In genomic region chr3:66270314-66270713, GRCh38 we compare ENCODE assay signal across 18 cellular contexts. TPM values are rescaled to one million over a fixed set of nuclear protein-coding genes. Genes with fewer than 3 reads are reported as not detected.
A peak's percentile ranks its signal among the peaks of the same experiment; 100 is the strongest.
DNase-seq lines count a peak whose midpoint lies in the region; FAIRE-seq and TF ChIP-seq lines count a peak whose summit lies in the region.
"Had no signal": no experiment of that assay in that cellular context is flagged by ENCODE, and none has a peak within 500 bp of the region (broad histone marks: within the 10 kb centered on the region; RNA-seq: fewer than 3 reads in every experiment).

No MANE protein-coding gene starts in this region.

- CTCF ChIA-PET in endothelial cell of umbilical vein (lab: Charles Lee), result interaction anchor here (0.6 to 4.9 kb wide), 7 partner anchors 16 to 553 kb away, joined by 3 to 30 read pairs (median 4); no protein-coding TSS in a partner anchor

- intact Hi-C loops in endothelial cell of umbilical vein (cut with micrococcal nuclease), result no loop called here

- H3K4me2 ChIP-seq in endothelial cell of umbilical vein (ENCODE audit: insufficient read depth, low read length), result no peak overlapping the region
- H3K4me2 ChIP-seq: A549; BLaER1 treated with 17β-estradiol and CSF1 and Interleukin-3, amounts not matched to agents 10 nM and 100 nM had no signal

- peak overlapping the region; percentile 98 for H3K27ac ChIP-seq in SJCRH30
- H3K27ac ChIP-seq in endothelial cell of umbilical vein (ENCODE audit: insufficient read depth, low read depth, low read length), result no peak overlapping the region
- H3K27ac ChIP-seq: A549; BLaER1 treated with 17β-estradiol and CSF1 and Interleukin-3, amounts not matched to agents 10 nM and 100 nM; GM23248 had no signal

- DNase-seq in EH (ENCODE audit: low read depth) (peak; percentile 26), SJCRH30 (peak in 1 of 2 experiments; percentile 49), endothelial cell of umbilical vein (ENCODE audit: low read depth, low spot score) (no peak), AML-193 (lab: John Stamatoyannopoulos, UW) (no peak), DMS79 (lab: John Stamatoyannopoulos, UW) (no peak), NOMO-1 (lab: John Stamatoyannopoulos, UW; ENCODE audit: unreplicated experiment in 2 of 2) (no peak), BE2C (no peak)
- DNase-seq: Calu3; CD4-positive, CD25-positive, alpha-beta regulatory T cell; DMS 273 treated with DMSO at 0.1 percent for 48 hours; EL; GM23248; H7 had no signal

- peak; percentile 40 for FAIRE-seq in endothelial cell of umbilical vein (lab: Jason Lieb, UNC)
- FAIRE-seq in islet of Langerhans (lab: Jason Lieb, UNC), result peak; percentile 74
- FAIRE-seq: A549, G401.6, HepG2 had no signal

- dilution Hi-C loops in endothelial cell of umbilical vein (cut with MboI; ENCODE audit: extremely low pct_ligation_motif_present, low sequenced_read_pairs), result no loop called here

- no peaks in the 10 kb centered on the region for H3K79me2 ChIP-seq in endothelial cell of umbilical vein (ENCODE audit: control insufficient read depth, insufficient read depth, low read length)

- TF ChIP-seq CTCF in endothelial cell of umbilical vein (IDR thresholded peaks at IDR 0.05; ENCODE audit: extremely low read depth in 1 of 2, insufficient read depth in 1 of 2, low read depth in 1 of 2, low read length in 2 of 2), result no peak
- TF ChIP-seq CTCF in BE2C (IDR thresholded peaks at IDR 0.05; ENCODE audit: low read depth, low read length), result no peak

- H4K20me1 ChIP-seq in endothelial cell of umbilical vein (replicated peaks; ENCODE audit: control insufficient read depth, extremely low read depth, insufficient read depth, low read length), result no peaks in the 10 kb centered on the region
- H4K20me1 ChIP-seq: BLaER1 treated with 17β-estradiol and CSF1 and Interleukin-3, amounts not matched to agents 10 nM and 100 nM had no signal

- POLR2A ChIA-PET in endothelial cell of umbilical vein (lab: Charles Lee), result no interaction called here

- H3K9me3 ChIP-seq in SJCRH30 (replicated peaks), result no peaks in the 10 kb centered on the region
- H3K9me3 ChIP-seq in endothelial cell of umbilical vein (replicated peaks; ENCODE audit: control insufficient read depth, insufficient read depth, low read length), result no peaks in the 10 kb centered on the region
- H3K9me3 ChIP-seq in BE2C, result no peaks in the 10 kb centered on the region; the same call in 1 of the 2 replicates
- H3K9me3 ChIP-seq: A549 had no signal

- H3K4me3 ChIP-seq in SJCRH30, result no peak overlapping the region
- no peak overlapping the region for H3K4me3 ChIP-seq in endothelial cell of umbilical vein (replicated peaks in 1 of 3; ENCODE audit: insufficient read depth in 1 of 3, low read depth in 1 of 3, low read length in 3 of 3)
- H3K4me3 ChIP-seq in BE2C (ENCODE audit: low read depth, low read length), result no peak overlapping the region
- H3K4me3 ChIP-seq: A549; BLaER1 treated with 17β-estradiol and CSF1 and Interleukin-3, amounts not matched to agents 10 nM and 100 nM; GM23248 had no signal

- no peaks in the 10 kb centered on the region for H3K27me3 ChIP-seq in SJCRH30
- H3K27me3 ChIP-seq in endothelial cell of umbilical vein (ENCODE audit: control insufficient read depth in 2 of 2, insufficient read depth in 2 of 2, low read length in 2 of 2), result no peaks in the 10 kb centered on the region
- no peaks in the 10 kb centered on the region for H3K27me3 ChIP-seq in BE2C
- H3K27me3 ChIP-seq: BLaER1 treated with 17β-estradiol and CSF1 and Interleukin-3, amounts not matched to agents 10 nM and 100 nM had no signal

- peaks cover 32% of the 10 kb centered on the region for H3K4me1 ChIP-seq in SJCRH30
- H3K4me1 ChIP-seq in endothelial cell of umbilical vein (ENCODE audit: control insufficient read depth, extremely low read depth, insufficient read depth, low read length), result no peaks in the 10 kb centered on the region
- H3K4me1 ChIP-seq in BE2C, result no peaks in the 10 kb centered on the region
- H3K4me1 ChIP-seq: A549 had no signal

- H2AFZ ChIP-seq in endothelial cell of umbilical vein (ENCODE audit: low read depth, low read length), result no peak overlapping the region
- H2AFZ ChIP-seq: GM23248 had no signal

- BruUV-seq in endothelial cell of umbilical vein (replicated peaks; lab: Mats Ljungman, UMichigan), result no TSS peak

- H3K9me1 ChIP-seq in endothelial cell of umbilical vein (replicated peaks; ENCODE audit: control insufficient read depth, extremely low read depth, insufficient read depth, low read length), result no peaks in the 10 kb centered on the region

- no peak overlapping the region for H3K9ac ChIP-seq in endothelial cell of umbilical vein (replicated peaks; ENCODE audit: extremely low read depth, insufficient read depth, low read length)
- H3K9ac ChIP-seq: BLaER1 treated with 17β-estradiol and CSF1 and Interleukin-3, amounts not matched to agents 10 nM and 100 nM; GM23248 had no signal

- TF ChIP-seq POLR2A in endothelial cell of umbilical vein (IDR thresholded peaks at IDR 0.05; ENCODE audit: low read depth, low read length), result no peak

- H3K36me3 ChIP-seq in SJCRH30 (no peaks in the 10 kb centered on the region), endothelial cell of umbilical vein (ENCODE audit: control insufficient read depth in 2 of 2, extremely low read depth in 1 of 2, insufficient read depth in 2 of 2, low read length in 2 of 2) (no peaks in the 10 kb centered on the region), BE2C (no peaks in the 10 kb centered on the region)

TF ChIP-seq in endothelial cell of umbilical vein, 7 proteins besides CTCF, POLR2A, EP300 and RAD21:
- TF ChIP-seq MAX (IDR thresholded peaks at IDR 0.05; ENCODE audit: insufficient read depth, insufficient read length) (no peak), POLR2AphosphoS5 (IDR thresholded peaks at IDR 0.05; ENCODE audit: insufficient read depth, low read depth, low read length) (no peak), GATA2 (IDR thresholded peaks at IDR 0.05; ENCODE audit: insufficient read depth, insufficient read length, low read depth, low read length) (no peak), JUN (IDR thresholded peaks at IDR 0.05; ENCODE audit: borderline replicate concordance, insufficient read depth, insufficient read length, low read depth) (no peak), EZH2 (IDR thresholded peaks at IDR 0.05; ENCODE audit: borderline replicate concordance, low read depth, low read length, severe bottlenecking) (no peak), FOS (IDR thresholded peaks at IDR 0.05; ENCODE audit: borderline replicate concordance, insufficient read depth, low read length) (no peak), MYC (IDR thresholded peaks at IDR 0.05; ENCODE audit: low read depth, low read length) (no peak)
TF ChIP-seq in endothelial cell of umbilical vein: peak in this region for 0.

RNA-seq across cellular contexts. Expression of gene SLC25A26, which starts 49.5 kb away (rescaled TPM):
- total RNA-seq in SJCRH30 (2014; rRNA removed; shearing (Covaris generic)), result 16.7 and 18.4 TPM in 2 replicates
- 11.8 and 14.0 TPM in 2 replicates for total RNA-seq in endothelial cell of umbilical vein
- polyA plus RNA-seq in endothelial cell of umbilical vein, result 16.5 and 23.5 TPM in 2 replicates
- polyA plus RNA-seq in endothelial cell of umbilical vein (2011; cell fraction: cytosol; rRNA removed), result 18.1 and 22.7 TPM in 2 replicates
- polyA plus RNA-seq in endothelial cell of umbilical vein (2011; cell fraction: nucleus; rRNA removed), result 10.6 and 13.7 TPM in 2 replicates
- polyA plus RNA-seq in endothelial cell of umbilical vein (2012), result 12.1 and 15.4 TPM in 2 replicates
- polyA minus RNA-seq in endothelial cell of umbilical vein, result 14.0 and 18.2 TPM in 2 replicates
- 5.1 TPM for polyA minus RNA-seq in endothelial cell of umbilical vein (2011; cell fraction: cytosol; rRNA and poly(A)+ RNA removed)
- 13.8 and 14.9 TPM in 2 replicates for polyA minus RNA-seq in endothelial cell of umbilical vein (2011; cell fraction: nucleus; rRNA and poly(A)+ RNA removed)
- polyA plus RNA-seq in BE2C (2012; ENCODE audit: insufficient read depth, insufficient read length, low read depth), result 20.5 TPM
